In the genomic region with DNA sequence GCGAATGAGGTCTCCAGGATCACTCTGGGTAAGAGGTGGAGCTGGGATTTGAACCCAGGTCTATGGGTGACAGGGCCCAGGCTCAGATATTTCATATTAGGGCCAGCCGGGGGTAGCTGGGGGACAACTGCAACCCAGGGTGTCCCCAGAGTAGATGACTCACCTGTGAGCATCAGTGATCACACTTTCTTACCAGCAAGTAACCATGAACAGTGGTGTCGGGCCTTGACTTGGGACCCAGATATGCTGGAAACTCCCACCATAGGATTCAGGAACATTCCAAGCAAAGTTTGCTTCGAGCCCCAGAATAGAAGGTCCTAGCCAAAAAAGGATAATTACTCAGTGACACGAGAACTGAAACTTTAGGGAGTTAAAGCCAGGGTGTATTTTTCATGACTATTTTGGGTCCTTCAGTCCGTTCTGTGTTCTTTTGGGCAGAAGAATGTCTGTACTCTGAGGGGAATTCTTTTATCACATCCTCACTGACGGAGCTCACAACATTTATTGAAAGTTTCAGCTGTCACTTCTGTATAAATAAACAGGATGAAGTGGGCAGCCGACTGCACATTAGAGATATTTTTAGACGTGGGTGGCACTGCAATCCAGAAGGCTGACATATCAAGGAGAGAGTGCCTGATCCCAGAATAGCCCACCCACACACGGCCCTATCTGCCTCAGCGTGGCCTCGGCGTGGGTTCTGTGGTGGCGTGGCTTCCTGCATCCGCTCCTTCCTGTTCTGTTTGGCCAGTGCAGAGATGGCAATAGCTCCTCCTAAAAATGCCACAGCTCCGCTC, we compare ENCODE assay signal across 9 cellular contexts. TPM values are rescaled to one million over a fixed set of nuclear protein-coding genes. Genes with fewer than 3 reads are reported as not detected.
DNase-seq lines count a peak whose midpoint lies in the region; ATAC-seq and TF ChIP-seq lines count a peak whose summit lies in the region.
"Had no signal": no experiment of that assay in that cellular context is flagged by ENCODE, and none has a peak within 500 bp of the region (broad histone marks: within the 10 kb centered on the region; RNA-seq: fewer than 3 reads in every experiment).

No MANE protein-coding gene starts in this region.

- TF ChIP-seq EP300 in stomach (IDR thresholded peaks at IDR 0.05), result peak; percentile 84

- ATAC-seq in left ventricle myocardium superior (peak; percentile 91), HG02610 (IDR thresholded peaks at IDR 0.05; ENCODE audit: unreplicated experiment) (no peak), HG03460 (IDR thresholded peaks at IDR 0.05; ENCODE audit: unreplicated experiment) (no peak)
- ATAC-seq: A549 had no signal

- POLR2A ChIA-PET in activated CD4-positive, alpha-beta memory T cell treated with anti-CD3 and anti-CD28 coated beads for 36 hours (lab: Charles Lee), result no interaction called here

- peak overlapping the region in 4 of 5 donors; percentile 51 to 94 (median 72) for H3K27ac ChIP-seq in stomach
- H3K27ac ChIP-seq: A549 had no signal

- no peak for TF ChIP-seq CTCF in stomach (IDR thresholded peaks at IDR 0.05)

- no peak overlapping the region for H3K4me3 ChIP-seq in stomach
- H3K4me3 ChIP-seq: A549 had no signal

- CTCF ChIA-PET in activated CD4-positive, alpha-beta memory T cell treated with anti-CD3 and anti-CD28 coated beads for 36 hours (lab: Charles Lee), result interaction anchor here (1.2 to 1.5 kb wide), 2 partner anchors 12 to 18 kb away, joined by 3 to 5 read pairs; no protein-coding TSS in a partner anchor

- peak; percentile 68 for DNase-seq in T-helper 2 cell treated with Interferon-gamma antibody and Interleukin-4, amounts not matched to agents 5 μg/mL and 100 μg/mL, for 36 hours (ENCODE audit: low spot score)
- no peak for DNase-seq in T-helper 2 cell
- DNase-seq in activated CD4-positive, alpha-beta memory T cell treated with anti-CD3 and anti-CD28 coated beads for 36 hours, result peak; percentile 65
- peak; percentile 79 for DNase-seq in left ventricle myocardium superior
- DNase-seq in stomach, result no peak
- DNase-seq in NCI-H2227 treated with DMSO at 0.1 percent for 48 hours (lab: John Stamatoyannopoulos, UW), result no peak

- H3K9me3 ChIP-seq in stomach, result peaks cover 0 to 7% (median 0%) of the 10 kb centered on the region in 4 donors

- no peaks in the 10 kb centered on the region for H3K27me3 ChIP-seq in stomach

- peaks cover 0 to 15% (median 6%) of the 10 kb centered on the region in 4 donors for H3K4me1 ChIP-seq in stomach
- H3K4me1 ChIP-seq: A549 had no signal

- H3K4me1 Mint-ChIP-seq in T-helper 2 cell treated with Interferon-gamma antibody and Interleukin-4, amounts not matched to agents 5 μg/mL and 100 μg/mL, for 36 hours (ENCODE audit: low read depth), result peaks cover 33% of the 10 kb centered on the region
- H3K4me1 Mint-ChIP-seq in activated CD4-positive, alpha-beta memory T cell treated with anti-CD3 and anti-CD28 coated beads for 36 hours (ENCODE audit: low read depth), result peaks cover 31% of the 10 kb centered on the region

- intact Hi-C loops in activated CD4-positive, alpha-beta memory T cell treated with anti-CD3 and anti-CD28 coated beads for 36 hours (cut with micrococcal nuclease), result no loop called here
- intact Hi-C loops in left ventricle myocardium superior (cut with micrococcal nuclease), result no loop called here
- intact Hi-C loops in stomach (cut with DNase I; ENCODE audit: low total_unique reads), result no loop called here

- no peak for TF ChIP-seq POLR2A in stomach (IDR thresholded peaks at IDR 0.05)

- peaks cover 0 to 6% (median 0%) of the 10 kb centered on the region in 4 donors for H3K36me3 ChIP-seq in stomach

- peaks cover 10% of the 10 kb centered on the region for H3K36me3 Mint-ChIP-seq in T-helper 2 cell treated with Interferon-gamma antibody and Interleukin-4, amounts not matched to agents 5 μg/mL and 100 μg/mL, for 36 hours (ENCODE audit: low read depth)
- H3K36me3 Mint-ChIP-seq in activated CD4-positive, alpha-beta memory T cell treated with anti-CD3 and anti-CD28 coated beads for 36 hours, result peaks cover 7% of the 10 kb centered on the region

- H3K9me3 Mint-ChIP-seq in T-helper 2 cell treated with Interferon-gamma antibody and Interleukin-4, amounts not matched to agents 5 μg/mL and 100 μg/mL, for 36 hours, result peaks cover 16% of the 10 kb centered on the region
- H3K9me3 Mint-ChIP-seq in activated CD4-positive, alpha-beta memory T cell treated with anti-CD3 and anti-CD28 coated beads for 36 hours, result peaks cover 13% of the 10 kb centered on the region

- 35 to 60% (median 54%) methylated on average over 16 of the region's 16 CpGs for WGBS in stomach, 5 donors

- H3K27ac Mint-ChIP-seq in T-helper 2 cell treated with Interferon-gamma antibody and Interleukin-4, amounts not matched to agents 5 μg/mL and 100 μg/mL, for 36 hours, result peak overlapping the region; percentile 88
- H3K27ac Mint-ChIP-seq in activated CD4-positive, alpha-beta memory T cell treated with anti-CD3 and anti-CD28 coated beads for 36 hours, result peak overlapping the region; percentile 63

- peak overlapping the region; percentile 67 for H3K4me3 Mint-ChIP-seq in T-helper 2 cell treated with Interferon-gamma antibody and Interleukin-4, amounts not matched to agents 5 μg/mL and 100 μg/mL, for 36 hours
- no peak overlapping the region for H3K4me3 Mint-ChIP-seq in activated CD4-positive, alpha-beta memory T cell treated with anti-CD3 and anti-CD28 coated beads for 36 hours

- H3K27me3 Mint-ChIP-seq in T-helper 2 cell treated with Interferon-gamma antibody and Interleukin-4, amounts not matched to agents 5 μg/mL and 100 μg/mL, for 36 hours (ENCODE audit: low read depth), result no peaks in the 10 kb centered on the region
- H3K27me3 Mint-ChIP-seq in activated CD4-positive, alpha-beta memory T cell treated with anti-CD3 and anti-CD28 coated beads for 36 hours, result no peaks in the 10 kb centered on the region

RNA-seq across cellular contexts. Expression of a gene that starts 45.6 kb away (rescaled TPM):
- total RNA-seq in activated CD4-positive, alpha-beta memory T cell treated with anti-CD3 and anti-CD28 coated beads for 36 hours, result under 1 TPM; 0.77 to 0.97 TPM
- total RNA-seq in left ventricle myocardium superior (151 TPM), stomach (100 to 1,000 TPM in 1 of 5 donors, 10 to 100 TPM in 3, under 1 TPM in 1; 0.87 to 113 (median 31.4) TPM)
- 100 to 1,000 TPM in 1 of 3 donors, 10 to 100 TPM in 2; 14.1 to 101 (median 32.3) TPM for polyA plus RNA-seq in stomach
- polyA plus RNA-seq: A549 had no signal

Comparison
In these comparisons a context has a peak if more than half of its experiments do, and no peak if none do; other contexts are left out.
1. DNase-seq: peak in T-helper 2 cell treated with Interferon-gamma antibody and Interleukin-4, amounts not matched to agents 5 μg/mL and 100 μg/mL, for 36 hours (single experiment), activated CD4-positive, alpha-beta memory T cell treated with anti-CD3 and anti-CD28 coated beads for 36 hours (single experiment) and left ventricle myocardium superior (single experiment); none in T-helper 2 cell (0 of 5), stomach (single experiment) and NCI-H2227 treated with DMSO at 0.1 percent for 48 hours (single experiment).